ENCODE assay signal across 8 cellular contexts in genomic region chr9:21558627-21559401, GRCh38.
DNase-seq lines count a peak whose midpoint lies in the region; ATAC-seq and TF ChIP-seq lines count a peak whose summit lies in the region.

No MANE protein-coding gene starts in this region.

- peaks cover 12 to 15% (median 14%) of the 10 kb centered on the region in 3 donors for H3K4me1 Mint-ChIP-seq in naive B cell

- H3K36me3 ChIP-seq in BLaER1 treated with 17β-estradiol and CSF1 and Interleukin-3, amounts not matched to agents 10 nM and 100 nM, result no peaks in the 10 kb centered on the region

- intact Hi-C loops in dorsolateral prefrontal cortex (cut with DNase I), result no loop called here

- H3K4me3 Mint-ChIP-seq in naive B cell, result peak overlapping the region; percentile 71 to 91 (median 87)

- DNase-seq in NCI-H69 (lab: John Stamatoyannopoulos, UW) (peak; percentile 38), dorsolateral prefrontal cortex (peak in 3 of 10 donors; percentile 5 to 41 (median 23)), naive B cell (no peak), OCI-M2 (lab: John Stamatoyannopoulos, UW; ENCODE audit: unreplicated experiment) (no peak), KG1 (lab: John Stamatoyannopoulos, UW) (no peak)

- peak overlapping the region in 1 of 6 donors; percentile 66 for H3K27ac Mint-ChIP-seq in naive B cell

- peaks cover 6 to 14% (median 9%) of the 10 kb centered on the region in 10 experiments; a peak in 18 of 20 replicates for H3K4me1 ChIP-seq in BLaER1 treated with 17β-estradiol and CSF1 and Interleukin-3, amounts not matched to agents 10 nM and 100 nM

- H3K27me3 ChIP-seq in BLaER1 treated with 17β-estradiol and CSF1 and Interleukin-3, amounts not matched to agents 10 nM and 100 nM, result peaks cover 26 to 51% (median 42%) of the 10 kb centered on the region in 11 experiments
- peaks cover 0 to 88% (median 38%) of the 10 kb centered on the region in 45 donors for H3K27me3 ChIP-seq in dorsolateral prefrontal cortex

- H4K20me1 ChIP-seq in BLaER1 treated with 17β-estradiol and CSF1 and Interleukin-3, amounts not matched to agents 10 nM and 100 nM, result no peaks in the 10 kb centered on the region

- ATAC-seq in GM19463 (IDR thresholded peaks at IDR 0.05; ENCODE audit: unreplicated experiment) (peak; percentile 20), naive B cell (ENCODE audit: low read depth in 2 of 2) (peak in 1 of 2 donors; percentile 24), GM21526 (IDR thresholded peaks at IDR 0.05; ENCODE audit: low FRiP score, unreplicated experiment) (no peak)

- no peaks in the 10 kb centered on the region for H3K36me3 Mint-ChIP-seq in naive B cell

- peak overlapping the region; percentile 91 to 99 (median 96) for H3K4me2 ChIP-seq in BLaER1 treated with 17β-estradiol and CSF1 and Interleukin-3, amounts not matched to agents 10 nM and 100 nM

- H3K27me3 Mint-ChIP-seq in naive B cell, result peaks cover 40 to 45% (median 43%) of the 10 kb centered on the region in 3 donors

- H3K9me3 Mint-ChIP-seq in naive B cell, result no peaks in the 10 kb centered on the region

- H3K27ac ChIP-seq in BLaER1 treated with 17β-estradiol and CSF1 and Interleukin-3, amounts not matched to agents 10 nM and 100 nM, result no peak overlapping the region
- H3K27ac ChIP-seq in dorsolateral prefrontal cortex, result peak overlapping the region in 8 of 59 donors; percentile 31 to 72 (median 38)

- no peak for TF ChIP-seq CTCF in dorsolateral prefrontal cortex (IDR thresholded peaks at IDR 0.05 in 54 of 56, conservative IDR thresholded peaks at IDR 0.05 in 2 of 56; ENCODE audit: low read depth in 1 of 56, partially characterized antibody in 56 of 56)

- H3K9me3 ChIP-seq in BLaER1 treated with 17β-estradiol and CSF1 and Interleukin-3, amounts not matched to agents 10 nM and 100 nM (replicated peaks in 1 of 11), result peaks cover 0 to 9% (median 5%) of the 10 kb centered on the region in 11 experiments; a peak in 13 of 22 replicates

- peak overlapping the region in 5 of 11 experiments; percentile 29 to 62 (median 54); a peak in 3 of 22 replicates for H3K9ac ChIP-seq in BLaER1 treated with 17β-estradiol and CSF1 and Interleukin-3, amounts not matched to agents 10 nM and 100 nM

- peak overlapping the region; percentile 58 to 74 (median 68) for H3K4me3 ChIP-seq in BLaER1 treated with 17β-estradiol and CSF1 and Interleukin-3, amounts not matched to agents 10 nM and 100 nM
- peak overlapping the region; percentile 40 to 76 (median 62) for H3K4me3 ChIP-seq in dorsolateral prefrontal cortex
